1 cellular context compared by ENCODE assay signal in genomic region chr16:80540516-80541305, GRCh38.
TF ChIP-seq lines count a peak whose summit lies in the region.

TSS of gene DYNLRB2 (plus strand) at chr16:80540993. CDS start at chr16:80541077, 84 bp downstream.

TF ChIP-seq in HepG2, 621 proteins besides CTCF, POLR2A, EP300 and RAD21 (continued from another document and continues in another):
- TF ChIP-seq KIAA2018 (CRISPR knock-in tag; IDR thresholded peaks at IDR 0.05; ENCODE audit: borderline replicate concordance) (peak; percentile 82; the same call in 1 of the 2 replicates), ZNF781 (CRISPR knock-in tag; IDR thresholded peaks at IDR 0.05; ENCODE audit: borderline replicate concordance, not compliant biosample characterization) (peak; percentile 92), FOXO1 (CRISPR knock-in tag; IDR thresholded peaks at IDR 0.05) (peak; percentile 95), ZKSCAN5 (CRISPR knock-in tag; IDR thresholded peaks at IDR 0.05) (0 out of 2 replicates have a peak, but pooled peaks have one; percentile 20), MZF1 (CRISPR knock-in tag; IDR thresholded peaks at IDR 0.05; ENCODE audit: borderline replicate concordance) (no peak; the same call in 1 of the 2 replicates), SIN3A (IDR thresholded peaks at IDR 0.05; ENCODE audit: borderline replicate concordance, low read depth, low read length) (peak; percentile 96), GLMP (CRISPR knock-in tag; IDR thresholded peaks at IDR 0.05; ENCODE audit: borderline replicate concordance) (no peak), SIN3B (IDR thresholded peaks at IDR 0.05; ENCODE audit: low read length) (0 out of 2 replicates have a peak, but pooled peaks have one; percentile 34), LBX2 (CRISPR knock-in tag; IDR thresholded peaks at IDR 0.05; ENCODE audit: borderline replicate concordance) (no peak), GTF3A (CRISPR knock-in tag; conservative IDR thresholded peaks at IDR 0.05) (no peak), ZNF678 (CRISPR knock-in tag; IDR thresholded peaks at IDR 0.05) (no peak), MED8 (CRISPR knock-in tag; IDR thresholded peaks at IDR 0.05; ENCODE audit: insufficient replicate concordance) (no peak), ZSCAN21 (CRISPR knock-in tag; IDR thresholded peaks at IDR 0.05; ENCODE audit: borderline replicate concordance) (no peak; the same call in 1 of the 2 replicates), ZBTB20 (CRISPR knock-in tag; IDR thresholded peaks at IDR 0.05; ENCODE audit: borderline replicate concordance, low read depth) (peak; percentile 62; the same call in 1 of the 2 replicates), EED (CRISPR knock-in tag; IDR thresholded peaks at IDR 0.05) (peak; percentile 58; the same call in 1 of the 2 replicates), ZNF841 (CRISPR knock-in tag; IDR thresholded peaks at IDR 0.05; ENCODE audit: borderline replicate concordance) (no peak), MXD1 (CRISPR knock-in tag; IDR thresholded peaks at IDR 0.05) (peak; percentile 83), HOXA3 (CRISPR knock-in tag; IDR thresholded peaks at IDR 0.05) (peak; percentile 92), ZNF143 (CRISPR knock-in tag; IDR thresholded peaks at IDR 0.05) (peak; percentile 64; the same call in 1 of the 2 replicates), YEATS2 (CRISPR knock-in tag; IDR thresholded peaks at IDR 0.05; ENCODE audit: borderline replicate concordance) (peak; percentile 91), ISL2 (CRISPR knock-in tag; IDR thresholded peaks at IDR 0.05) (peak; percentile 73), ZNF577 (CRISPR knock-in tag; IDR thresholded peaks at IDR 0.05; ENCODE audit: borderline replicate concordance, low read depth) (no peak), DNMT1 (CRISPR knock-in tag; IDR thresholded peaks at IDR 0.05) (no peak; the same call in 1 of the 2 replicates), ZNF225 (CRISPR knock-in tag; IDR thresholded peaks at IDR 0.05) (peak; percentile 73; the same call in 1 of the 2 replicates), ZNF224 (CRISPR knock-in tag; IDR thresholded peaks at IDR 0.05) (peak; percentile 80; the same call in 1 of the 2 replicates), ZNF263 (CRISPR knock-in tag; IDR thresholded peaks at IDR 0.05) (peak; percentile 49; the same call in 1 of the 2 replicates), CC2D1A (CRISPR knock-in tag; IDR thresholded peaks at IDR 0.05) (0 out of 2 replicates have a peak, but pooled peaks have one; percentile 74), FOXK1 (CRISPR knock-in tag; IDR thresholded peaks at IDR 0.05; ENCODE audit: borderline replicate concordance, low read depth) (peak; percentile 98), SMAD3 (CRISPR knock-in tag; IDR thresholded peaks at IDR 0.05) (0 out of 2 replicates have a peak, but pooled peaks have one; percentile 36), CBX5 (CRISPR knock-in tag; IDR thresholded peaks at IDR 0.05; ENCODE audit: borderline replicate concordance) (peak; percentile 99; the same call in 1 of the 2 replicates), CHD2 (IDR thresholded peaks at IDR 0.05; ENCODE audit: low read depth, low read length) (no peak; the same call in 1 of the 2 replicates), ZFX (CRISPR knock-in tag; IDR thresholded peaks at IDR 0.05; ENCODE audit: low read depth) (peak; percentile 59), DR1 (CRISPR knock-in tag; IDR thresholded peaks at IDR 0.05) (0 out of 2 replicates have a peak, but pooled peaks have one; percentile 56), STAG1 (CRISPR knock-in tag; IDR thresholded peaks at IDR 0.05) (no peak), ZNF101 (CRISPR knock-in tag; IDR thresholded peaks at IDR 0.05; ENCODE audit: borderline replicate concordance, low read depth) (no peak), PRDM4 (CRISPR knock-in tag; IDR thresholded peaks at IDR 0.05; ENCODE audit: borderline replicate concordance) (no peak), KMT2A (CRISPR knock-in tag; IDR thresholded peaks at IDR 0.05) (no peak), ETS1 (CRISPR knock-in tag; IDR thresholded peaks at IDR 0.05) (0 out of 2 replicates have a peak, but pooled peaks have one; percentile 66), ZNF557 (CRISPR knock-in tag; IDR thresholded peaks at IDR 0.05) (0 out of 2 replicates have a peak, but pooled peaks have one; percentile 43), HNF4A (CRISPR knock-in tag; IDR thresholded peaks at IDR 0.05) (peak; percentile 47; the same call in 1 of the 2 replicates), PRPF4 (IDR thresholded peaks at IDR 0.05; ENCODE audit: low read depth, low read length, poor library complexity, severe bottlenecking) (no peak), SMARCC2 (IDR thresholded peaks at IDR 0.05) (no peak), ZNF350 (CRISPR knock-in tag; IDR thresholded peaks at IDR 0.05; ENCODE audit: borderline replicate concordance, low read depth) (peak; percentile 86), ZNF367 (CRISPR knock-in tag; IDR thresholded peaks at IDR 0.05; ENCODE audit: borderline replicate concordance) (no peak), YEATS4 (CRISPR knock-in tag; IDR thresholded peaks at IDR 0.05; ENCODE audit: borderline replicate concordance) (peak; percentile 75), ZNF317 (CRISPR knock-in tag; IDR thresholded peaks at IDR 0.05) (peak; percentile 49; the same call in 1 of the 2 replicates), ZNF280D (CRISPR knock-in tag; IDR thresholded peaks at IDR 0.05) (peak; percentile 91), HOXA9 (CRISPR knock-in tag; IDR thresholded peaks at IDR 0.05; ENCODE audit: borderline replicate concordance) (0 out of 2 replicates have a peak, but pooled peaks have one; percentile 55), ATF1 (CRISPR knock-in tag; IDR thresholded peaks at IDR 0.05) (peak; percentile 40; the same call in 1 of the 2 replicates), ZNF883 (CRISPR knock-in tag; IDR thresholded peaks at IDR 0.05; ENCODE audit: not compliant biosample characterization) (peak; percentile 48), EEA1 (CRISPR knock-in tag; IDR thresholded peaks at IDR 0.05; ENCODE audit: borderline replicate concordance) (no peak), ETV6 (CRISPR knock-in tag; conservative IDR thresholded peaks at IDR 0.05) (0 out of 2 replicates have a peak, but pooled peaks have one; percentile 49), HDAC2 (CRISPR knock-in tag; IDR thresholded peaks at IDR 0.05) (peak; percentile 67)
